ENCODE assay signal across 20 cellular contexts in genomic region chr21:34911360-34911759, GRCh38.
A peak's percentile ranks its signal among the peaks of the same experiment; 100 is the strongest.
DNase-seq lines count a peak whose midpoint lies in the region; ATAC-seq lines count a peak whose summit lies in the region.
"Had no signal": no experiment of that assay in that cellular context is flagged by ENCODE, and none has a peak within 500 bp of the region (broad histone marks: within the 10 kb centered on the region; RNA-seq: fewer than 3 reads in every experiment).

No MANE protein-coding gene starts in this region.

- H3K27ac ChIP-seq in aorta (ENCODE audit: low read depth in 1 of 2, low read length in 2 of 2): no peak overlapping the region
- H3K27ac ChIP-seq: 22Rv1, ascending aorta, esophagus muscularis mucosa, KMS-11, parathyroid adenoma had no signal

- H3K4me3 ChIP-seq in aorta (ENCODE audit: low read length in 2 of 2): no peak overlapping the region
- H3K4me3 ChIP-seq: ascending aorta, esophagus muscularis mucosa, heart right ventricle, smooth muscle cell had no signal

- H3K4me1 ChIP-seq in aorta (ENCODE audit: control insufficient read depth in 1 of 2, insufficient read depth in 2 of 2, low read length in 2 of 2): no peaks in the 10 kb centered on the region
- H3K4me1 ChIP-seq: ascending aorta, parathyroid adenoma had no signal

- ATAC-seq in aorta (ENCODE audit: low FRiP score): peak; percentile 37

- 82 to 89% methylated on average over 2 of the region's 2 CpGs for WGBS in aorta, 2 donors

- H3K36me3 ChIP-seq in aorta (ENCODE audit: control insufficient read depth in 1 of 2, insufficient read depth in 2 of 2, low read length in 1 of 2): no peaks in the 10 kb centered on the region
- H3K36me3 ChIP-seq: ascending aorta, esophagus muscularis mucosa, heart right ventricle had no signal

- no peaks in the 10 kb centered on the region for H3K27me3 ChIP-seq in aorta (ENCODE audit: control insufficient read depth in 1 of 2, insufficient read depth in 2 of 2, low read length in 1 of 2)
- H3K27me3 ChIP-seq: ascending aorta had no signal

- intact Hi-C loops in cardiac septum (cut with DNase I) (no loop called here), aorta (cut with DNase I) (no loop called here)

- no peaks in the 10 kb centered on the region for H3K9me3 ChIP-seq in aorta (ENCODE audit: control insufficient read depth, low read length)
- H3K9me3 ChIP-seq: ascending aorta, esophagus muscularis mucosa, heart right ventricle had no signal

- DNase-seq in activated CD8-positive, alpha-beta memory T cell treated with anti-CD3 and anti-CD28 coated beads for 24 hours: peak; percentile 52
- DNase-seq in activated CD8-positive, alpha-beta memory T cell treated with anti-CD3 and anti-CD28 coated beads, Interleukin-2, amount 50 U/mL, for 4 hours: no peak
- peak; percentile 47 for DNase-seq in SIG-M5 (lab: John Stamatoyannopoulos, UW)
- DNase-seq in cardiac septum (ENCODE audit: low spot score): peak; percentile 79
- DNase-seq in aorta: peak in 1 of 2 donors; percentile 59
- DNase-seq in amygdala (lab: John Stamatoyannopoulos, UW): no peak
- DNase-seq in ureter (ENCODE audit: low spot score): no peak
- DNase-seq in NCI-H2081 (lab: John Stamatoyannopoulos, UW): no peak
- DNase-seq: activated CD4-positive, alpha-beta memory T cell treated with anti-CD3 and anti-CD28 coated beads, Interleukin-2, amount 10 ng/mL, durations not matched to agents 7 days and 5 days; COR-L47; heart right ventricle; kidney; NCI-H2107; NCI-H748 treated with DMSO at 0.1 percent for 48 hours had no signal

Comparison
In these comparisons a context has a peak if more than half of its experiments do, and no peak if none do; other contexts are left out.
1. DNase-seq: peak in activated CD8-positive, alpha-beta memory T cell treated with anti-CD3 and anti-CD28 coated beads for 24 hours (single experiment), SIG-M5 (single experiment) and cardiac septum (single experiment); none in activated CD8-positive, alpha-beta memory T cell treated with anti-CD3 and anti-CD28 coated beads, Interleukin-2, amount 50 U/mL, for 4 hours (single experiment), amygdala (0 of 56), ureter (single experiment) and NCI-H2081 (0 of 2).